ENCODE assay signal across 10 cellular contexts in the genomic region with DNA sequence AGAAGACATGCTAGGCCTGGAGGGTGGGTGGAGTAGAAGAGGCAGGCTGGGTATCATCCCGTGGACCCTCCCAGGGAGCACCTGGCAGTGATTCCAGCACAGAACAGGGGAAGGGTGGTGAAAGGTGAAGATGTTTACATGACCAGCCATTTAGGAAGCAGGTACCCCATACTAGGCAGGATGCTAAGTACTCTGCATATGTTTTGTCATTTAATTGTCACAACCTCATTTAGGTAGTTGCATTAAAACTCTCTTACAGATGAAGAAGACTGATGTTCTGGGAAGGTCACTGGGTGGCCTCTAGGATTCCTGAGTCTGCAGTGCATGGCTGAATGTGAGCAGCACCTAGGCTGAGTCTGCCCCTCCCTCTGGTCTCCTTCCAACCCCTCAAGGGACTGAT. TPM values are rescaled to one million over a fixed set of nuclear protein-coding genes. Genes with fewer than 3 reads are reported as not detected.
A peak's percentile ranks its signal among the peaks of the same experiment; 100 is the strongest.
DNase-seq lines count a peak whose midpoint lies in the region; ATAC-seq and TF ChIP-seq lines count a peak whose summit lies in the region.
"Had no signal": no experiment of that assay in that cellular context is flagged by ENCODE, and none has a peak within 500 bp of the region (broad histone marks: within the 10 kb centered on the region; RNA-seq: fewer than 3 reads in every experiment).

No MANE protein-coding gene starts in this region.

- H3K4me3 Mint-ChIP-seq in CD4-positive, CD25-positive, alpha-beta regulatory T cell = peak overlapping the region; percentile 74 to 85 (median 81)
- peak overlapping the region; percentile 75 to 84 for H3K4me3 Mint-ChIP-seq in effector memory CD8-positive, alpha-beta T cell
- no peak overlapping the region for H3K4me3 Mint-ChIP-seq in neural crest cell

- H3K9ac ChIP-seq in Loucy (ENCODE audit: low read depth, low read length, poor library complexity, severe bottlenecking) = peak overlapping the region; percentile 23

- peaks cover 88% of the 10 kb centered on the region for H3K4me1 ChIP-seq in CD4-positive, CD25-positive, alpha-beta regulatory T cell (ENCODE audit: control insufficient read depth, insufficient read depth, low read length, poor library complexity, severe bottlenecking)
- peaks cover 73% of the 10 kb centered on the region for H3K4me1 ChIP-seq in Loucy (ENCODE audit: insufficient read depth, low read length, poor library complexity, severe bottlenecking)

- DNase-seq in CD4-positive, CD25-positive, alpha-beta regulatory T cell = no peak
- DNase-seq in effector memory CD8-positive, alpha-beta T cell = no peak
- DNase-seq in neural crest cell (ENCODE audit: low read depth, low spot score) (no peak), NCI-H69 (lab: John Stamatoyannopoulos, UW) (no peak), DMS53 (lab: John Stamatoyannopoulos, UW) (no peak), NCI-H1694 (lab: John Stamatoyannopoulos, UW) (no peak)
- DNase-seq: NCI-H1417 treated with DMSO at 0.1 percent for 48 hours had no signal

- peaks cover 19 to 98% (median 81%) of the 10 kb centered on the region in 4 donors for H3K4me1 Mint-ChIP-seq in CD4-positive, CD25-positive, alpha-beta regulatory T cell
- peaks cover 85 to 98% of the 10 kb centered on the region in 2 donors for H3K4me1 Mint-ChIP-seq in effector memory CD8-positive, alpha-beta T cell (ENCODE audit: low read depth in 2 of 2)
- peaks cover 28% of the 10 kb centered on the region for H3K4me1 Mint-ChIP-seq in neural crest cell

- no peak overlapping the region for H2AFZ ChIP-seq in Loucy (ENCODE audit: low read length)

- H3K27me3 ChIP-seq in CD4-positive, CD25-positive, alpha-beta regulatory T cell (ENCODE audit: control insufficient read depth, insufficient read depth, low read length) = no peaks in the 10 kb centered on the region
- H3K27me3 ChIP-seq in Loucy (ENCODE audit: insufficient read depth, low read length, poor library complexity, severe bottlenecking) = no peaks in the 10 kb centered on the region
- H3K27me3 ChIP-seq: adrenal gland had no signal

- H3K9me3 ChIP-seq in CD4-positive, CD25-positive, alpha-beta regulatory T cell (ENCODE audit: control insufficient read depth in 2 of 2, low read length in 2 of 2) = no peaks in the 10 kb centered on the region
- no peaks in the 10 kb centered on the region for H3K9me3 ChIP-seq in Loucy (ENCODE audit: insufficient read depth, low read depth, low read length)
- H3K9me3 ChIP-seq: adrenal gland had no signal

- H3F3A ChIP-seq in Loucy (ENCODE audit: low read depth) = no peaks in the 10 kb centered on the region

- peaks cover 0 to 1% (median 0%) of the 10 kb centered on the region in 7 donors for H3K9me3 Mint-ChIP-seq in CD4-positive, CD25-positive, alpha-beta regulatory T cell
- no peaks in the 10 kb centered on the region for H3K9me3 Mint-ChIP-seq in effector memory CD8-positive, alpha-beta T cell
- no peaks in the 10 kb centered on the region for H3K9me3 Mint-ChIP-seq in neural crest cell

- H3K27me3 Mint-ChIP-seq in CD4-positive, CD25-positive, alpha-beta regulatory T cell = no peaks in the 10 kb centered on the region
- H3K27me3 Mint-ChIP-seq in effector memory CD8-positive, alpha-beta T cell = no peaks in the 10 kb centered on the region
- H3K27me3 Mint-ChIP-seq in neural crest cell (ENCODE audit: low read depth) = peaks cover 90% of the 10 kb centered on the region

- H3K4me2 ChIP-seq in Loucy (ENCODE audit: low read depth, low read length, poor library complexity, severe bottlenecking) = peak overlapping the region; percentile 85

- peaks cover 13% of the 10 kb centered on the region for H3K36me3 Mint-ChIP-seq in CD4-positive, CD25-positive, alpha-beta regulatory T cell
- H3K36me3 Mint-ChIP-seq in effector memory CD8-positive, alpha-beta T cell (ENCODE audit: insufficient read depth) = peaks cover 87% of the 10 kb centered on the region
- H3K36me3 Mint-ChIP-seq in neural crest cell (ENCODE audit: low read depth) = peaks cover 7% of the 10 kb centered on the region

- H4K20me1 ChIP-seq in Loucy (ENCODE audit: insufficient read depth, low read length, poor library complexity, severe bottlenecking) = peaks cover 87% of the 10 kb centered on the region

- peak overlapping the region; percentile 39 for H3K4me3 ChIP-seq in CD4-positive, CD25-positive, alpha-beta regulatory T cell (ENCODE audit: low read depth, low read length)
- peak overlapping the region; percentile 42 for H3K4me3 ChIP-seq in Loucy (ENCODE audit: low read length, poor library complexity, severe bottlenecking)
- H3K4me3 ChIP-seq: adrenal gland had no signal

- H3K9me2 ChIP-seq in Loucy (replicated peaks; ENCODE audit: low read depth, low read length) = no peaks in the 10 kb centered on the region

- peaks cover 6% of the 10 kb centered on the region for H3K36me3 ChIP-seq in CD4-positive, CD25-positive, alpha-beta regulatory T cell (ENCODE audit: control insufficient read depth, insufficient read depth, low read length)
- H3K36me3 ChIP-seq in Loucy (ENCODE audit: insufficient read depth, low read length) = no peaks in the 10 kb centered on the region; the same call in 1 of the 2 replicates
- H3K36me3 ChIP-seq: adrenal gland had no signal

- peaks cover 100% of the 10 kb centered on the region for H3K79me2 ChIP-seq in Loucy (ENCODE audit: insufficient read depth, low read length)

- peak overlapping the region; percentile 73 for H3K27ac ChIP-seq in CD4-positive, CD25-positive, alpha-beta regulatory T cell (ENCODE audit: insufficient read depth, low read length, poor library complexity, severe bottlenecking)

- TF ChIP-seq CTCF in Loucy (conservative IDR thresholded peaks at IDR 0.05; ENCODE audit: low read length) = no peak
- TF ChIP-seq CTCF in neural crest cell (conservative IDR thresholded peaks at IDR 0.05) = no peak

- ATAC-seq in CD4-positive, CD25-positive, alpha-beta regulatory T cell (ENCODE audit: low read depth in 2 of 2) = no peak
- ATAC-seq in effector memory CD8-positive, alpha-beta T cell (replicated peaks) = no peak
- no peak for ATAC-seq in GM21390 (IDR thresholded peaks at IDR 0.05; ENCODE audit: unreplicated experiment)

- H3K27ac Mint-ChIP-seq in CD4-positive, CD25-positive, alpha-beta regulatory T cell = peak overlapping the region; percentile 88 to 98 (median 97)
- H3K27ac Mint-ChIP-seq in effector memory CD8-positive, alpha-beta T cell = peak overlapping the region; percentile 90 to 95
- peak overlapping the region; percentile 12 for H3K27ac Mint-ChIP-seq in neural crest cell (ENCODE audit: unreplicated experiment)

RNA-seq across cellular contexts. Expression of a gene that starts 15.2 kb away (rescaled TPM):
- 68.4 TPM for total RNA-seq in CD4-positive, CD25-positive, alpha-beta regulatory T cell
- polyA plus RNA-seq in CD4-positive, CD25-positive, alpha-beta regulatory T cell = 10 to 100 TPM; 10.9 to 16.8 (median 12.5) TPM
- 14.9 and 15.6 TPM in 2 replicates for total RNA-seq in neural crest cell

RNA-seq across cellular contexts. Expression of a gene that starts 30.5 kb away (rescaled TPM):
- not detected for total RNA-seq in CD4-positive, CD25-positive, alpha-beta regulatory T cell
- under 1 TPM in 1 of 4 donors, not detected in 3; 0.51 TPM for polyA plus RNA-seq in CD4-positive, CD25-positive, alpha-beta regulatory T cell
- total RNA-seq in neural crest cell = 0.44 and 0.45 TPM in 2 replicates

RNA-seq across cellular contexts. Expression of a gene that starts 54.1 kb away (rescaled TPM):
- 1.7 TPM for total RNA-seq in CD4-positive, CD25-positive, alpha-beta regulatory T cell
- 1 to 10 TPM in 2 of 4 donors, under 1 TPM in 2; 0.35 to 3.6 (median 1.1) TPM for polyA plus RNA-seq in CD4-positive, CD25-positive, alpha-beta regulatory T cell
- total RNA-seq in neural crest cell = 0.27 and 0.58 TPM in 2 replicates

Comparison
In these comparisons a context has a peak if more than half of its experiments do, and no peak if none do; other contexts are left out.
1. H3K27ac Mint-ChIP-seq: peak in every context shown above with its lines; median percentile 97 in CD4-positive, CD25-positive, alpha-beta regulatory T cell; 92 in effector memory CD8-positive, alpha-beta T cell; 12 in neural crest cell.